In the genomic region with DNA sequence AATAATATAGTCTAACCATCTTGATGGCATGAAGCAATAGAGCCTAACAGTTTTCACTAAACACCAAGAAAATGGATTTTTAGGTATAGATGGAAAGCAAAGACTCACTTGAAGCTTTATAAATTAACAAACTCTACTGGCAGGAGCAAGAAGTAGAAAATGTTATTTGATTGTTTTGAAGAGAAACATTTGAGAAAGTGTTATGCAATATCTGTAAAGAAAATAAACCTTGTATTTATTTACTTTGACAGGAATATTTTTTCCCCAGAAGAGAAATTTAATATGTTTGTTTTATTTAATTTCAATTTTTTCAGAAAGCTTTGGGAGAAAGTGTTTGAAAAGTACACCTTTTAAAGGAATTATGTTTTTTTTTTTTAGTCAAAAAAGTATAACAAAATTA, we compare ENCODE assay signal across 16 cellular contexts.
A peak's percentile ranks its signal among the peaks of the same experiment; 100 is the strongest.
DNase-seq lines count a peak whose midpoint lies in the region; ATAC-seq, FAIRE-seq and TF ChIP-seq lines count a peak whose summit lies in the region.
"Had no signal": no experiment of that assay in that cellular context is flagged by ENCODE, and none has a peak within 500 bp of the region (broad histone marks: within the 10 kb centered on the region; RNA-seq: fewer than 3 reads in every experiment).

No MANE protein-coding gene starts in this region.

- no peak overlapping the region for H4K8ac ChIP-seq in IMR-90 (ENCODE audit: low read depth in 2 of 2, low read length in 2 of 2)
- no peak overlapping the region for H4K8ac ChIP-seq in trophoblast cell (ENCODE audit: low read depth, low read length)

- H3K27me3 Mint-ChIP-seq in naive thymus-derived CD4-positive, alpha-beta T cell, result no peaks in the 10 kb centered on the region

- no peaks in the 10 kb centered on the region for H3K79me2 ChIP-seq in trophoblast cell (ENCODE audit: control insufficient read depth, insufficient read depth, low read length, poor library complexity)

- no peaks in the 10 kb centered on the region for H3K9me1 ChIP-seq in IMR-90 (ENCODE audit: insufficient read depth, low read length)

- H3K9me3 ChIP-seq in IMR-90 (ENCODE audit: control insufficient read depth, insufficient read depth, low read length), result no peaks in the 10 kb centered on the region
- H3K9me3 ChIP-seq in naive thymus-derived CD4-positive, alpha-beta T cell (ENCODE audit: control insufficient read depth in 2 of 3, low read length in 3 of 3), result no peaks in the 10 kb centered on the region
- H3K9me3 ChIP-seq in trophoblast cell (ENCODE audit: insufficient read depth, low read depth, low read length), result no peaks in the 10 kb centered on the region
- H3K9me3 ChIP-seq: A549 had no signal

- H3K9me3 Mint-ChIP-seq in naive thymus-derived CD4-positive, alpha-beta T cell, result no peaks in the 10 kb centered on the region

- DNase-seq in IMR-90 (no peak), trophoblast cell (no peak), G401 (ENCODE audit: low spot score) (no peak), NOMO-1 treated with dmso at 0.1 percent for 144 hours (lab: John Stamatoyannopoulos, UW; ENCODE audit: unreplicated experiment) (no peak)
- DNase-seq in naive thymus-derived CD4-positive, alpha-beta T cell, result no peak
- DNase-seq in stimulated activated CD4-positive, alpha-beta T cell treated with anti-CD3 and anti-CD28 coated beads, Interleukin-2, amount 100 ng/mL, for 48 hours, result no peak
- DNase-seq: DMS79 treated with DMSO at 0.1 percent for 48 hours, NCI-H1048, NCI-H1436, NCI-H2029, NCI-H345, NCI-H524 treated with DMSO at 0.1 percent for 48 hours had no signal

- no TSS peak for BruUV-seq in IMR-90 (replicated peaks; lab: Mats Ljungman, UMichigan)

- H3K79me1 ChIP-seq in IMR-90 (ENCODE audit: low read depth in 1 of 2, low read length in 2 of 2) (no peaks in the 10 kb centered on the region), trophoblast cell (ENCODE audit: low read length) (no peaks in the 10 kb centered on the region)

- H2AK9ac ChIP-seq in IMR-90 (replicated peaks; ENCODE audit: low read depth, low read length, poor library complexity), result no peak overlapping the region

- H3K4me2 ChIP-seq in IMR-90 (ENCODE audit: low read depth, low read length), result no peak overlapping the region
- no peak overlapping the region for H3K4me2 ChIP-seq in trophoblast cell (ENCODE audit: low read length)
- H3K4me2 ChIP-seq: A549 had no signal

- peaks cover 0 to 17% (median 3%) of the 10 kb centered on the region in 5 donors for H3K36me3 Mint-ChIP-seq in naive thymus-derived CD4-positive, alpha-beta T cell

- no peak overlapping the region for H2BK12ac ChIP-seq in trophoblast cell (ENCODE audit: low read length)

- no peak overlapping the region for H2AFZ ChIP-seq in IMR-90 (replicated peaks; ENCODE audit: low read length, poor library complexity)
- H2AFZ ChIP-seq in trophoblast cell (ENCODE audit: insufficient read depth, low read length, poor library complexity), result no peak overlapping the region

- no peak overlapping the region for H3K4me3 ChIP-seq in IMR-90 (ENCODE audit: insufficient read depth, low read depth, low read length)
- H3K4me3 ChIP-seq in naive thymus-derived CD4-positive, alpha-beta T cell (ENCODE audit: low read length), result no peak overlapping the region
- H3K4me3 ChIP-seq in trophoblast cell (ENCODE audit: low read depth, low read length), result no peak overlapping the region
- H3K4me3 ChIP-seq: A549 had no signal

- H3K56ac ChIP-seq in IMR-90 (ENCODE audit: extremely low read depth, insufficient read depth, low read length), result no peak overlapping the region

- H3K27me3 ChIP-seq in IMR-90 (ENCODE audit: control insufficient read depth, insufficient read depth, low read length) (no peaks in the 10 kb centered on the region), trophoblast cell (ENCODE audit: insufficient read depth, low read length) (no peaks in the 10 kb centered on the region)
- H3K27me3 ChIP-seq in naive thymus-derived CD4-positive, alpha-beta T cell (ENCODE audit: control insufficient read depth in 2 of 2, insufficient read depth in 2 of 2, low read length in 2 of 2), result no peaks in the 10 kb centered on the region

- no peak overlapping the region for H3K9ac ChIP-seq in IMR-90 (ENCODE audit: low read depth, low read length)
- no peak overlapping the region for H3K9ac ChIP-seq in trophoblast cell (ENCODE audit: low read length)

- H3K14ac ChIP-seq in IMR-90 (replicated peaks; ENCODE audit: low read depth, low read length) (no peak overlapping the region), trophoblast cell (ENCODE audit: low read length) (no peak overlapping the region)

- in situ Hi-C loops in IMR-90 (cut with MboI; ENCODE audit: low sequenced_read_pairs) (loop anchor here (25.0 kb wide), 5 partner anchors 262 to 1012 kb away; no protein-coding TSS in a partner anchor), G401 (cut with HindIII; ENCODE audit: low sequenced_read_pairs) (loop anchor here (25.0 kb wide), 1 partner anchor 287 kb away; no protein-coding TSS in a partner anchor)

- intact Hi-C loops in IMR-90 (cut with micrococcal nuclease), result no loop called here
- intact Hi-C loops in naive thymus-derived CD4-positive, alpha-beta T cell (cut with micrococcal nuclease), result loop anchor here (2.0 to 10.0 kb wide), 4 partner anchors 13 to 1145 kb away; a partner anchor contains a TSS

- H2BK15ac ChIP-seq in IMR-90 (ENCODE audit: low read depth, low read length), result no peak overlapping the region

- FAIRE-seq in A204.1 (lab: Jason Lieb, UNC), result peak; percentile 11
- FAIRE-seq: A549, H1 had no signal

- no peak overlapping the region for H3K23ac ChIP-seq in IMR-90 (ENCODE audit: low read depth, low read length)
- H3K23ac ChIP-seq in trophoblast cell (ENCODE audit: low read length), result no peak overlapping the region

- H3K36me3 ChIP-seq in IMR-90 (ENCODE audit: control insufficient read depth, insufficient read depth, low read length), result no peaks in the 10 kb centered on the region
- no peaks in the 10 kb centered on the region for H3K36me3 ChIP-seq in naive thymus-derived CD4-positive, alpha-beta T cell (ENCODE audit: control insufficient read depth in 2 of 3, insufficient read depth in 3 of 3, low read length in 3 of 3)
- H3K36me3 ChIP-seq in trophoblast cell (ENCODE audit: control insufficient read depth in 1 of 2, insufficient read depth in 2 of 2, low read length in 2 of 2), result no peaks in the 10 kb centered on the region

- no peak overlapping the region for H2BK5ac ChIP-seq in IMR-90 (ENCODE audit: low read depth, low read length, poor library complexity, severe bottlenecking)
- H2BK5ac ChIP-seq in trophoblast cell (ENCODE audit: low read depth, low read length, poor library complexity), result no peak overlapping the region

- no peak overlapping the region for H4K91ac ChIP-seq in IMR-90 (ENCODE audit: insufficient read depth, low read depth, low read length)
- no peak overlapping the region for H4K91ac ChIP-seq in trophoblast cell (ENCODE audit: low read depth, low read length)

- no peak overlapping the region for H2BK120ac ChIP-seq in IMR-90 (ENCODE audit: low read depth, low read length)
- H2BK120ac ChIP-seq in trophoblast cell (ENCODE audit: insufficient read depth, low read length, poor library complexity), result no peak overlapping the region

- no peak overlapping the region for H2BK20ac ChIP-seq in IMR-90 (ENCODE audit: low read depth, low read length)

- H3K27ac ChIP-seq in IMR-90 (ENCODE audit: insufficient read depth, low read length) (no peak overlapping the region), VCaP (peak overlapping the region; percentile 72), trophoblast cell (ENCODE audit: low read depth, low read length) (no peak overlapping the region)
- H3K27ac ChIP-seq in naive thymus-derived CD4-positive, alpha-beta T cell (ENCODE audit: low read depth, low read length), result no peak overlapping the region
- H3K27ac ChIP-seq: A549 had no signal

- CTCF ChIA-PET in IMR-90 (lab: Yijun Ruan, JAX), result interaction anchor here (0.6 kb wide), 2 partner anchors 544 to 568 kb away, joined by 4 read pairs; no protein-coding TSS in a partner anchor
- CTCF ChIA-PET in naive thymus-derived CD4-positive, alpha-beta T cell (lab: Charles Lee), result interaction anchor here (0.6 to 2.4 kb wide), 7 partner anchors 10 to 1873 kb away, joined by 3 to 5 read pairs (median 3); no protein-coding TSS in a partner anchor

- no peak overlapping the region for H3K4me3 Mint-ChIP-seq in naive thymus-derived CD4-positive, alpha-beta T cell

- POLR2A ChIA-PET in IMR-90 (lab: Charles Lee; ENCODE audit: unreplicated experiment), result no interaction called here
- POLR2A ChIA-PET in naive thymus-derived CD4-positive, alpha-beta T cell (lab: Charles Lee), result interaction anchor here (1.1 kb wide), 1 partner anchor 116 kb away, joined by 5 read pairs; no protein-coding TSS in a partner anchor

- no peak overlapping the region for H3K18ac ChIP-seq in IMR-90 (ENCODE audit: low read depth, low read length)
- no peak overlapping the region for H3K18ac ChIP-seq in trophoblast cell (ENCODE audit: low read length)

- H3K4me1 ChIP-seq in IMR-90 (ENCODE audit: control insufficient read depth, insufficient read depth, low read length) (no peaks in the 10 kb centered on the region), trophoblast cell (ENCODE audit: control insufficient read depth in 1 of 2, insufficient read depth in 2 of 2, low read length in 2 of 2) (no peaks in the 10 kb centered on the region)
- H3K4me1 ChIP-seq in naive thymus-derived CD4-positive, alpha-beta T cell (ENCODE audit: control insufficient read depth in 2 of 2, insufficient read depth in 2 of 2, low read length in 2 of 2), result peaks cover 12 to 22% of the 10 kb centered on the region in 2 donors
- H3K4me1 ChIP-seq: A549 had no signal

- dilution Hi-C loops in IMR-90 (cut with HindIII; ENCODE audit: low sequenced_read_pairs, unreplicated experiment), result no loop called here

- H2AK5ac ChIP-seq in IMR-90 (ENCODE audit: low read depth, low read length) (no peak overlapping the region), trophoblast cell (ENCODE audit: low read length) (no peak overlapping the region)

- H3K27ac Mint-ChIP-seq in naive thymus-derived CD4-positive, alpha-beta T cell, result peak overlapping the region in 5 of 9 donors; percentile 17 to 58 (median 38)

- H3K4me1 Mint-ChIP-seq in naive thymus-derived CD4-positive, alpha-beta T cell, result peaks cover 23 to 65% (median 53%) of the 10 kb centered on the region in 7 donors

- no peak for ATAC-seq in IMR-90 (ENCODE audit: low read depth)
- ATAC-seq in naive thymus-derived CD4-positive, alpha-beta T cell, result no peak
- ATAC-seq: A549 had no signal

- H3K4ac ChIP-seq in IMR-90 (ENCODE audit: low read depth, low read length) (no peak overlapping the region), trophoblast cell (ENCODE audit: low read depth, low read length) (no peak overlapping the region)

- no peak overlapping the region for H4K5ac ChIP-seq in IMR-90 (ENCODE audit: low read depth, low read length)

- TF ChIP-seq POLR2A in IMR-90 (IDR thresholded peaks at IDR 0.05; ENCODE audit: low read depth, low read length), result no peak

- no peak overlapping the region for H4K12ac ChIP-seq in trophoblast cell (ENCODE audit: low read depth, low read length)

- no peaks in the 10 kb centered on the region for H4K20me1 ChIP-seq in IMR-90 (ENCODE audit: insufficient read depth, low read length)

- TF ChIP-seq CTCF in IMR-90 (conservative IDR thresholded peaks at IDR 0.05; ENCODE audit: low read depth, low read length) (no peak), VCaP (conservative IDR thresholded peaks at IDR 0.05) (no peak)

- TF ChIP-seq RAD21 in IMR-90 (IDR thresholded peaks at IDR 0.05; ENCODE audit: low read length), result no peak

TF ChIP-seq in IMR-90, 13 proteins besides CTCF, POLR2A, EP300 and RAD21 (continues in another document):
- 0 out of 2 replicates have a peak, but pooled peaks have one; percentile 8 for TF ChIP-seq CEBPB (IDR thresholded peaks at IDR 0.05; ENCODE audit: low read depth, low read length)
